Comparison of ENCODE assay signal across 8 cellular contexts in genomic region chr1:229558460-229559335, GRCh38. TPM values are rescaled to one million over a fixed set of nuclear protein-coding genes. Genes with fewer than 3 reads are reported as not detected.
DNase-seq lines count a peak whose midpoint lies in the region; ATAC-seq, FAIRE-seq and TF ChIP-seq lines count a peak whose summit lies in the region.

Gene ABCB10, minus strand, starts transcription at chr1:229558707. Its CDS starts 55 bp downstream, at chr1:229558652.

- intact Hi-C loops in Right ventricle myocardium inferior (cut with DNase I), result loop anchor here (1.0 to 10.0 kb wide), 3 partner anchors 39 to 746 kb away; partner anchors contain the start of genes TAF5L and URB2
- intact Hi-C loops in pancreas (cut with DNase I), result loop anchor here in 2 of 3 donors (10.0 kb wide), 1 partner anchor 66 kb away; the partner anchor contains the start of genes TAF5L (in 2 of the 2) and URB2 (in 2 of the 2)
- intact Hi-C loops in tibial artery (cut with DNase I; ENCODE audit: low total_unique reads), result no loop called here

- peak within 1 kb of the TSS; percentile 95 for H3K4me2 ChIP-seq in SU-DHL-6 (ENCODE audit: low read depth, low read length, poor library complexity, severe bottlenecking)

- H3K4me1 ChIP-seq in pancreas, result peaks cover 0 to 26% (median 0%) of the 10 kb centered on the region in 3 donors
- peaks cover 0 to 58% (median 28%) of the 10 kb centered on the region in 4 donors for H3K4me1 ChIP-seq in tibial artery

- no peaks in the 10 kb centered on the region for H3K27me3 Mint-ChIP-seq in activated naive CD8-positive, alpha-beta T cell treated with anti-CD3 and anti-CD28 coated beads, Interleukin-2, amount 10 ng/mL, durations not matched to agents 7 days and 5 days

- H3K36me3 Mint-ChIP-seq in activated naive CD8-positive, alpha-beta T cell treated with anti-CD3 and anti-CD28 coated beads, Interleukin-2, amount 10 ng/mL, durations not matched to agents 7 days and 5 days, result peaks cover 6% of the 10 kb centered on the region

- peak within 1 kb of the TSS; percentile 90 for H3K4me3 Mint-ChIP-seq in activated naive CD8-positive, alpha-beta T cell treated with anti-CD3 and anti-CD28 coated beads, Interleukin-2, amount 10 ng/mL, durations not matched to agents 7 days and 5 days

- peak; percentile 84 for ATAC-seq in HG02642 (IDR thresholded peaks at IDR 0.05; ENCODE audit: poor library complexity, unreplicated experiment)
- peak; percentile 83 for ATAC-seq in activated naive CD8-positive, alpha-beta T cell treated with anti-CD3 and anti-CD28 coated beads, Interleukin-2, amount 10 ng/mL, durations not matched to agents 7 days and 5 days (ENCODE audit: low read depth)
- ATAC-seq in Right ventricle myocardium inferior, result peak; percentile 96
- ATAC-seq in pancreas, result peak; percentile 89 to 95 (median 93)

- H3K9ac ChIP-seq in SU-DHL-6 (ENCODE audit: low read length), result peak within 1 kb of the TSS; percentile 68

- POLR2A ChIA-PET in activated naive CD8-positive, alpha-beta T cell treated with anti-CD3 and anti-CD28 coated beads, Interleukin-2, amount 10 ng/mL, durations not matched to agents 7 days and 5 days (lab: Charles Lee), result interaction anchor here (0.5 to 3.0 kb wide), 8 partner anchors 10 to 633 kb away, joined by 3 to 37 read pairs (median 5); partner anchors contain the start of genes NUP133, TAF5L and URB2

- peaks cover 34% of the 10 kb centered on the region for H3K4me1 Mint-ChIP-seq in activated naive CD8-positive, alpha-beta T cell treated with anti-CD3 and anti-CD28 coated beads, Interleukin-2, amount 10 ng/mL, durations not matched to agents 7 days and 5 days

- peak; percentile 81 for DNase-seq in NCI-H1105 (lab: John Stamatoyannopoulos, UW)
- DNase-seq in activated naive CD8-positive, alpha-beta T cell treated with anti-CD3 and anti-CD28 coated beads, Interleukin-2, amount 10 ng/mL, durations not matched to agents 7 days and 5 days, result peak; percentile 91
- DNase-seq in Right ventricle myocardium inferior (ENCODE audit: missing footprints), result peak; percentile 97
- DNase-seq in pancreas, result peak; percentile 96 to 99 (median 98)
- DNase-seq in tibial artery, result peak; percentile 95 to 98

- WGBS in pancreas, 2 donors, result 0 to 1% methylated on average over 59 to 109 of the region's 109 CpGs

- H3K36me3 ChIP-seq in SU-DHL-6 (ENCODE audit: low read length) (no peaks in the 10 kb centered on the region), pancreas (no peaks in the 10 kb centered on the region), tibial artery (no peaks in the 10 kb centered on the region)

- no peak for FAIRE-seq in pancreas (lab: Jason Lieb, UNC)

- TF ChIP-seq CTCF in GM12872 (IDR thresholded peaks at IDR 0.05; ENCODE audit: insufficient read depth, low read depth, low read length) (peak; percentile 81), SU-DHL-6 (IDR thresholded peaks at IDR 0.05; ENCODE audit: insufficient read depth, low read length, poor library complexity, severe bottlenecking) (peak; percentile 80), pancreas (IDR thresholded peaks at IDR 0.05) (peak; percentile 47 to 79 (median 64)), tibial artery (IDR thresholded peaks at IDR 0.05) (peak; percentile 68 to 74)

- H3K9me2 ChIP-seq in SU-DHL-6 (replicated peaks; ENCODE audit: insufficient read depth, low read length), result no peaks in the 10 kb centered on the region

- H3K27ac Mint-ChIP-seq in activated naive CD8-positive, alpha-beta T cell treated with anti-CD3 and anti-CD28 coated beads, Interleukin-2, amount 10 ng/mL, durations not matched to agents 7 days and 5 days, result peak within 1 kb of the TSS; percentile 88

- H3K4me3 ChIP-seq in SU-DHL-6 (ENCODE audit: insufficient read depth, low read length, poor library complexity, severe bottlenecking) (peak within 1 kb of the TSS; percentile 68), pancreas (peak within 1 kb of the TSS; percentile 42 to 89 (median 84)), tibial artery (peak within 1 kb of the TSS; percentile 81 to 96)

- H3K79me2 ChIP-seq in SU-DHL-6 (ENCODE audit: insufficient read depth, low read length), result peaks cover 39% of the 10 kb centered on the region

- H2AFZ ChIP-seq in SU-DHL-6 (ENCODE audit: low read depth, low read length, severe bottlenecking), result peak within 1 kb of the TSS; percentile 93

- no peaks in the 10 kb centered on the region for H4K20me1 ChIP-seq in SU-DHL-6 (ENCODE audit: low read depth, low read length)

- H3K9me3 Mint-ChIP-seq in activated naive CD8-positive, alpha-beta T cell treated with anti-CD3 and anti-CD28 coated beads, Interleukin-2, amount 10 ng/mL, durations not matched to agents 7 days and 5 days, result no peaks in the 10 kb centered on the region

- H3K9me3 ChIP-seq in SU-DHL-6 (ENCODE audit: insufficient read depth, low read length) (no peaks in the 10 kb centered on the region), pancreas (no peaks in the 10 kb centered on the region), tibial artery (no peaks in the 10 kb centered on the region)

- H3K27ac ChIP-seq in SU-DHL-6 (ENCODE audit: low read depth, low read length) (peak within 1 kb of the TSS; percentile 64), pancreas (peak within 1 kb of the TSS; percentile 73 to 86 (median 80)), tibial artery (peak within 1 kb of the TSS; percentile 91 to 96)

- 0 out of 2 replicates have a peak, but pooled peaks cover 9% of the 10 kb centered on the region for H3F3A ChIP-seq in SU-DHL-6 (ENCODE audit: insufficient read depth)

- H3K27me3 ChIP-seq in SU-DHL-6 (ENCODE audit: low read length), result no peaks in the 10 kb centered on the region
- no peaks in the 10 kb centered on the region for H3K27me3 ChIP-seq in pancreas
- H3K27me3 ChIP-seq in tibial artery, result no peaks in the 10 kb centered on the region

RNA-seq across cellular contexts. Expression of gene ABCB10, which starts in this region (rescaled TPM):
- 10 to 100 TPM; 26.5 to 29.8 TPM for total RNA-seq in activated naive CD8-positive, alpha-beta T cell treated with anti-CD3 and anti-CD28 coated beads, Interleukin-2, amount 10 ng/mL, durations not matched to agents 7 days and 5 days
- total RNA-seq in Right ventricle myocardium inferior, result 12.7 TPM
- 1 to 10 TPM; 4.9 to 8.6 (median 7.2) TPM for total RNA-seq in pancreas
- polyA plus RNA-seq in pancreas, result 1 to 10 TPM; 3.8 to 6.5 TPM

Comparison
In these comparisons a context has a peak if more than half of its experiments do, and no peak if none do; other contexts are left out.
1. Peak in every context shown above with its lines: DNase-seq, ATAC-seq, H3K4me3 ChIP-seq and H3K27ac ChIP-seq.